8 cellular contexts compared by ENCODE assay signal in genomic region chr19:8379156-8379891, GRCh38. TPM values are rescaled to one million over a fixed set of nuclear protein-coding genes. Genes with fewer than 3 reads are reported as not detected.
DNase-seq lines count a peak whose midpoint lies in the region; ATAC-seq, FAIRE-seq and TF ChIP-seq lines count a peak whose summit lies in the region.
"Not testable (repeated sequence)": the region's sequence is repeated elsewhere in the genome, so short reads cannot be mapped to it uniquely, and the experiment has no call there.
"Had no signal": no experiment of that assay in that cellular context is flagged by ENCODE, and none has a peak within 500 bp of the region (broad histone marks: within the 10 kb centered on the region; RNA-seq: fewer than 3 reads in every experiment).

No MANE protein-coding gene starts in this region.

- RAD21 ChIA-PET in HCT116 (lab: Charles Lee; ENCODE audit: low non-redundant PET in 1 of 2, low total read pairs in 2 of 2, uncharacterized antibody in 2 of 2, unreplicated experiment in 2 of 2): not testable (repeated sequence)

- POLR2A ChIA-PET in HCT116 (lab: Charles Lee): interaction anchor here (1.1 to 1.3 kb wide), 2 partner anchors 10 to 17 kb away, joined by 5 to 10 read pairs; partner anchors contain the start of gene RAB11B
- POLR2A ChIA-PET in WTC11 (lab: Charles Lee): not testable (repeated sequence)
- POLR2A ChIA-PET in K562 (lab: Yijun Ruan, JAX): interaction anchor here (0.6 to 1.3 kb wide), 8 partner anchors 8 to 149 kb away, joined by 4 read pairs; partner anchors contain the start of gene ANGPTL4

- not testable (repeated sequence) for ATAC-seq in HCT116, WTC11, K562, lower lobe of right lung

- not testable (repeated sequence) for H2AFZ ChIP-seq in HCT116 (ENCODE audit: low read depth, low read length, poor library complexity, severe bottlenecking); K562 (ENCODE audit: low read depth, low read length)

- not testable (repeated sequence) for H3K27me3 Mint-ChIP-seq in WTC11 (ENCODE audit: low read depth)

- CTCF ChIA-PET in HCT116 (lab: Charles Lee); K562 (lab: Yijun Ruan, JAX; ENCODE audit: low intra/inter-chr PET ratio): not testable (repeated sequence)
- CTCF ChIA-PET in WTC11 (lab: Charles Lee): interaction anchor here (1.9 to 3.9 kb wide), 2 partner anchors 26 to 34 kb away, joined by 5 to 20 read pairs; partner anchors contain the start of gene MARCHF2

- H3K9ac ChIP-seq in ES-I3 (ENCODE audit: low read depth, low read length): peak overlapping the region; percentile 54; the same call in 1 of the 2 replicates
- not testable (repeated sequence) for H3K9ac ChIP-seq in HCT116 (ENCODE audit: low read length); K562 (ENCODE audit: insufficient read depth in 1 of 2, low read depth in 2 of 2, low read length in 2 of 2)

- not testable (repeated sequence) for H3K9me2 ChIP-seq in HCT116 (ENCODE audit: insufficient read depth)

- H3K36me3 Mint-ChIP-seq in WTC11: peaks cover 17% of the 10 kb centered on the region

- H3K4me2 ChIP-seq in HCT116 (ENCODE audit: low read length): not testable (repeated sequence)
- H3K4me2 ChIP-seq in K562 (ENCODE audit: insufficient read depth, low read length): peak overlapping the region; percentile 52; the same call in 1 of the 2 replicates

- H3K4me3 Mint-ChIP-seq in WTC11: peak overlapping the region; percentile 54; the same call in 1 of the 2 replicates

- not testable (repeated sequence) for H3K4me1 ChIP-seq in ES-I3 (ENCODE audit: insufficient read depth, low read length); HCT116 (ENCODE audit: control insufficient read depth in 1 of 2, insufficient read depth in 2 of 2, low read length in 2 of 2); K562 (replicated peaks in 1 of 2; ENCODE audit: control insufficient read depth in 2 of 2, insufficient read depth in 2 of 2, low read length in 2 of 2); lower lobe of right lung

- not testable (repeated sequence) for TF ChIP-seq EP300 in K562 (IDR thresholded peaks at IDR 0.05; ENCODE audit: low read length)

- WGBS in K562 (ENCODE audit: insufficient coverage, low coverage, missing lambda C conversion rate): 69% methylated on average over 13 of the region's 13 CpGs

- H3K9me3 Mint-ChIP-seq in WTC11: peaks cover 17% of the 10 kb centered on the region

- H3K9me3 ChIP-seq in ES-I3 (ENCODE audit: control insufficient read depth, insufficient read depth, low read length); HCT116 (ENCODE audit: control insufficient read depth in 1 of 2, insufficient read depth in 1 of 2, low read depth in 1 of 2, low read length in 2 of 2); K562 (replicated peaks; ENCODE audit: control insufficient read depth, insufficient read depth, low read depth, low read length); lower lobe of right lung: not testable (repeated sequence)

- not testable (repeated sequence) for H3K9me1 ChIP-seq in K562 (ENCODE audit: control insufficient read depth, insufficient read depth, low read length)

- BruUV-seq in HCT116 (replicated peaks; lab: Mats Ljungman, UMichigan); K562 (replicated peaks; lab: Mats Ljungman, UMichigan): not testable (repeated sequence)

- not testable (repeated sequence) for TF ChIP-seq POLR2A in HCT116 (IDR thresholded peaks at IDR 0.05; ENCODE audit: borderline replicate concordance, extremely low read depth, insufficient read depth, insufficient read length)
- peak; percentile 70 for TF ChIP-seq POLR2A in K562 (conservative IDR thresholded peaks at IDR 0.05)

- H3K4me3 ChIP-seq in HCT116 (replicated peaks in 1 of 2; ENCODE audit: low read depth in 1 of 2, low read length in 2 of 2); lower lobe of right lung: not testable (repeated sequence)
- H3K4me3 ChIP-seq in K562: peak overlapping the region; percentile 26

- H3K79me2 ChIP-seq in HCT116 (ENCODE audit: insufficient read depth, low read length); K562 (ENCODE audit: control insufficient read depth, insufficient read depth, low read length): not testable (repeated sequence)

- H3K27ac Mint-ChIP-seq in WTC11: peak overlapping the region; percentile 54; the same call in 1 of the 2 replicates

- H3K27me3 ChIP-seq in HCT116 (ENCODE audit: insufficient read depth, low read length); K562 (ENCODE audit: control insufficient read depth in 2 of 2, insufficient read depth in 2 of 2, low read length in 2 of 2); lower lobe of right lung (ENCODE audit: low read depth): not testable (repeated sequence)

- not testable (repeated sequence) for TF ChIP-seq CTCF in HCT116 (IDR thresholded peaks at IDR 0.05 in 2 of 3, conservative IDR thresholded peaks at IDR 0.05 in 1 of 3; ENCODE audit: borderline replicate concordance in 1 of 3, insufficient read depth in 1 of 3, low read depth in 2 of 3, low read length in 2 of 3); WTC11 (IDR thresholded peaks at IDR 0.05); K562 (IDR thresholded peaks at IDR 0.05 in 2 of 3, conservative IDR thresholded peaks at IDR 0.05 in 1 of 3; ENCODE audit: insufficient read depth in 2 of 3, low read depth in 1 of 3, low read length in 3 of 3); lower lobe of right lung (IDR thresholded peaks at IDR 0.05)

- H4K20me1 ChIP-seq in HCT116 (ENCODE audit: insufficient read depth); K562 (replicated peaks; ENCODE audit: control insufficient read depth, insufficient read depth, low read length): not testable (repeated sequence)

- not testable (repeated sequence) for DNase-seq in HCT116 (ENCODE audit: low read depth, low spot score); WTC11 (ENCODE audit: low spot score); K562 (ENCODE audit: extremely low read depth in 1 of 4, low spot score in 3 of 4)
- peak; percentile 4 for DNase-seq in NCI-H2171 treated with DMSO at 0.1 percent for 48 hours (lab: John Stamatoyannopoulos, UW)
- DNase-seq in lower lobe of right lung: peak; percentile 3

- not testable (repeated sequence) for TF ChIP-seq RAD21 in HCT116 (IDR thresholded peaks at IDR 0.05; ENCODE audit: low read depth); K562 (CRISPR knock-in tag; conservative IDR thresholded peaks at IDR 0.05 in 1 of 2, IDR thresholded peaks at IDR 0.05 in 1 of 2)

- H3K4me1 Mint-ChIP-seq in WTC11: peaks cover 21% of the 10 kb centered on the region

- in situ Hi-C loops in K562 (cut with MboI): not testable (repeated sequence)

- H3K36me3 ChIP-seq in ES-I3 (ENCODE audit: insufficient read depth, low read length); HCT116 (ENCODE audit: control insufficient read depth in 1 of 2, insufficient read depth in 2 of 2, low read length in 2 of 2); K562 (ENCODE audit: control insufficient read depth, insufficient read depth, low read length); lower lobe of right lung: not testable (repeated sequence)

- not testable (repeated sequence) for H3K27ac ChIP-seq in HCT116 (ENCODE audit: low read depth, low read length); K562 (ENCODE audit: extremely low read depth, low read depth, low read length); lower lobe of right lung

- intact Hi-C loops in HCT116 (cut with micrococcal nuclease); K562 (cut with micrococcal nuclease); lower lobe of right lung (cut with DNase I): not testable (repeated sequence)

- FAIRE-seq in K562 (lab: Jason Lieb, UNC): not testable (repeated sequence)

RNA-seq across cellular contexts. Expression of gene RAB11B, which starts 10.8 kb away (rescaled TPM):
- 140 TPM for total RNA-seq in HCT116 (2021; ENCODE audit: unreplicated experiment)
- polyA plus RNA-seq in HCT116 (2012): 164 and 236 TPM in 2 replicates
- total RNA-seq in WTC11 (2021): 108 to 127 TPM (median 120 TPM) in 3 replicates
- 47.8 and 110 TPM in 2 replicates for total RNA-seq in K562 (2011; cell fraction: chromatin; rRNA removed; ENCODE audit: low replicate concordance)
- total RNA-seq in K562 (2011; cell fraction: nucleolus; rRNA removed): 74.5 and 92.6 TPM in 2 replicates
- 59.3 and 63.7 TPM in 2 replicates for total RNA-seq in K562 (2011; cell fraction: nucleoplasm; rRNA removed)
- total RNA-seq in K562 (2014; rRNA removed): 13.8 and 14.6 TPM in 2 replicates
- total RNA-seq in K562 (2014; rRNA removed; fragmentation: Illumina TruSeq; extraction: Trizol): 2.1 and 2.9 TPM in 2 replicates
- total RNA-seq in K562 (2015; rRNA removed; fragmentation: Illumina TruSeq; extraction: Trizol): 6.5 and 9.1 TPM in 2 replicates
- 71.0 and 72.3 TPM in 2 replicates for total RNA-seq in K562 (2021)
- polyA plus RNA-seq in K562 (2011; rRNA removed): 18.4 and 36.4 TPM in 2 replicates
- 33.8 and 40.2 TPM in 2 replicates for polyA plus RNA-seq in K562 (2011; cell fraction: cytosol; rRNA removed)
- 90.4 and 128 TPM in 2 replicates for polyA plus RNA-seq in K562 (2011; cell fraction: nucleus; rRNA removed)
- polyA plus RNA-seq in K562 (2012): 99.8 and 107 TPM in 2 replicates
- 14.3 and 42.6 TPM in 2 replicates for polyA plus RNA-seq in K562 (2014; fragmentation: Illumina TruSeq; extraction: Trizol)
- polyA plus RNA-seq in K562 (2014; fragmentation: Nextera tagmentation; extraction: Ambion mirVana): 1 to 10 TPM in 1 of 2 experiments, under 1 TPM in 1; 0.74 to 1.0 TPM
- 40.9 and 57.7 TPM in 2 replicates for polyA plus RNA-seq in K562 (2014; rRNA removed)
- 7.2 and 11.7 TPM in 2 replicates for polyA minus RNA-seq in K562 (2011; rRNA and poly(A)+ RNA removed)
- 35.4 and 57.5 TPM in 2 replicates for polyA minus RNA-seq in K562 (2011; cell fraction: cytosol; rRNA and poly(A)+ RNA removed)
- 20.2 and 28.5 TPM in 2 replicates for polyA minus RNA-seq in K562 (2011; cell fraction: nucleus; rRNA and poly(A)+ RNA removed)
- 101 TPM for total RNA-seq in lower lobe of right lung

RNA-seq across cellular contexts. Expression of gene ANGPTL4, which starts 15.4 kb away (rescaled TPM):
- total RNA-seq in HCT116 (2021; ENCODE audit: unreplicated experiment): 54.8 TPM
- polyA plus RNA-seq in HCT116 (2012): 114 and 161 TPM in 2 replicates
- 1.0 to 2.7 TPM (median 2.2 TPM) in 3 replicates for total RNA-seq in WTC11 (2021)
- 0.35 and 2.5 TPM in 2 replicates for total RNA-seq in K562 (2011; cell fraction: chromatin; rRNA removed; ENCODE audit: low replicate concordance)
- 1.8 and 4.8 TPM in 2 replicates for total RNA-seq in K562 (2011; cell fraction: nucleolus; rRNA removed)
- 1.4 and 1.8 TPM in 2 replicates for total RNA-seq in K562 (2011; cell fraction: nucleoplasm; rRNA removed)
- 0.05 and 0.33 TPM in 2 replicates for total RNA-seq in K562 (2014; rRNA removed)
- total RNA-seq in K562 (2014; rRNA removed; fragmentation: Illumina TruSeq; extraction: Trizol): not detected in 2 replicates
- 0.08 and 0.22 TPM in 2 replicates for total RNA-seq in K562 (2015; rRNA removed; fragmentation: Illumina TruSeq; extraction: Trizol)
- total RNA-seq in K562 (2021): 0.20 and 0.24 TPM in 2 replicates
- 0.64 and 0.77 TPM in 2 replicates for polyA plus RNA-seq in K562 (2011; rRNA removed)
- 0.46 and 3.3 TPM in 2 replicates for polyA plus RNA-seq in K562 (2011; cell fraction: cytosol; rRNA removed)
- polyA plus RNA-seq in K562 (2011; cell fraction: nucleus; rRNA removed): 0.94 and 4.1 TPM in 2 replicates
- polyA plus RNA-seq in K562 (2012): 0.61 and 0.65 TPM in 2 replicates
- 0.32 TPM in 1 of 2 replicates, not detected in the other for polyA plus RNA-seq in K562 (2014; fragmentation: Illumina TruSeq; extraction: Trizol)
- not detected for polyA plus RNA-seq in K562 (2014; fragmentation: Nextera tagmentation; extraction: Ambion mirVana)
- polyA plus RNA-seq in K562 (2014; rRNA removed): 0.15 and 0.85 TPM in 2 replicates
- 0.46 TPM in 1 of 2 replicates, not detected in the other for polyA minus RNA-seq in K562 (2011; rRNA and poly(A)+ RNA removed)
- polyA minus RNA-seq in K562 (2011; cell fraction: cytosol; rRNA and poly(A)+ RNA removed): 2.3 TPM in 1 of 2 replicates, not detected in the other
- 0.78 and 1.8 TPM in 2 replicates for polyA minus RNA-seq in K562 (2011; cell fraction: nucleus; rRNA and poly(A)+ RNA removed)
- total RNA-seq in lower lobe of right lung: 11.0 TPM
- total RNA-seq: CD4-positive, alpha-beta memory T cell had no signal
- polyA plus RNA-seq: CD4-positive, alpha-beta memory T cell had no signal

RNA-seq across cellular contexts. Expression of gene MARCHF2, which starts 33.8 kb away (rescaled TPM):
- total RNA-seq in HCT116 (2021; ENCODE audit: unreplicated experiment) (22.5 TPM), WTC11 (2021) (20.2 to 30.4 TPM (median 27.5 TPM) in 3 replicates), K562 (2014; rRNA removed) (6.4 and 9.6 TPM in 2 replicates), K562 (2014; rRNA removed; fragmentation: Illumina TruSeq; extraction: Trizol) (1.2 and 1.9 TPM in 2 replicates), K562 (2015; rRNA removed; fragmentation: Illumina TruSeq; extraction: Trizol) (1.9 and 2.2 TPM in 2 replicates), K562 (2021) (4.1 and 4.2 TPM in 2 replicates), lower lobe of right lung (60.1 TPM)
- 22.9 and 27.8 TPM in 2 replicates for polyA plus RNA-seq in HCT116 (2012)
- total RNA-seq in K562 (2011; cell fraction: chromatin; rRNA removed; ENCODE audit: low replicate concordance): 2.0 and 5.2 TPM in 2 replicates
- total RNA-seq in K562 (2011; cell fraction: nucleolus; rRNA removed): 6.2 and 6.5 TPM in 2 replicates
- total RNA-seq in K562 (2011; cell fraction: nucleoplasm; rRNA removed): 4.1 and 4.8 TPM in 2 replicates
- polyA plus RNA-seq in K562 (2011; rRNA removed) (2.2 and 3.1 TPM in 2 replicates), K562 (2014; fragmentation: Illumina TruSeq; extraction: Trizol) (2.0 and 3.3 TPM in 2 replicates), K562 (2014; fragmentation: Nextera tagmentation; extraction: Ambion mirVana) (under 1 TPM; 0.39 to 0.41 TPM), K562 (2014; rRNA removed) (3.7 and 5.2 TPM in 2 replicates)
- polyA plus RNA-seq in K562 (2011; cell fraction: cytosol; rRNA removed): 4.8 and 8.7 TPM in 2 replicates
- 2.6 and 6.9 TPM in 2 replicates for polyA plus RNA-seq in K562 (2011; cell fraction: nucleus; rRNA removed)
- 5.4 and 13.1 TPM in 2 replicates for polyA plus RNA-seq in K562 (2012)
- polyA minus RNA-seq in K562 (2011; rRNA and poly(A)+ RNA removed): 0.63 and 1.4 TPM in 2 replicates
- 3.6 and 3.8 TPM in 2 replicates for polyA minus RNA-seq in K562 (2011; cell fraction: cytosol; rRNA and poly(A)+ RNA removed)
- polyA minus RNA-seq in K562 (2011; cell fraction: nucleus; rRNA and poly(A)+ RNA removed): 1.2 and 1.3 TPM in 2 replicates

RNA-seq across cellular contexts. Expression of gene KANK3, which starts 36.3 kb away (rescaled TPM):
- total RNA-seq in HCT116 (2021; ENCODE audit: unreplicated experiment): 21.7 TPM
- polyA plus RNA-seq in HCT116 (2012): 13.1 and 14.4 TPM in 2 replicates
- 7.8 to 8.0 TPM (median 8.0 TPM) in 3 replicates for total RNA-seq in WTC11 (2021)
- total RNA-seq in K562 (2011; cell fraction: chromatin; rRNA removed; ENCODE audit: low replicate concordance): 0.44 and 1.0 TPM in 2 replicates
- 0.53 and 0.83 TPM in 2 replicates for total RNA-seq in K562 (2011; cell fraction: nucleolus; rRNA removed)
- 0.76 and 0.95 TPM in 2 replicates for total RNA-seq in K562 (2011; cell fraction: nucleoplasm; rRNA removed)
- not detected in 2 replicates for total RNA-seq in K562 (2014; rRNA removed)
- not detected in 2 replicates for total RNA-seq in K562 (2014; rRNA removed; fragmentation: Illumina TruSeq; extraction: Trizol)
- not detected in 2 replicates for total RNA-seq in K562 (2015; rRNA removed; fragmentation: Illumina TruSeq; extraction: Trizol)
- total RNA-seq in K562 (2021): 0.22 and 0.40 TPM in 2 replicates
- 0.08 TPM in 2 replicates for polyA plus RNA-seq in K562 (2011; rRNA removed)
- polyA plus RNA-seq in K562 (2011; cell fraction: cytosol; rRNA removed): 0.10 and 0.27 TPM in 2 replicates
- 0.41 and 0.82 TPM in 2 replicates for polyA plus RNA-seq in K562 (2011; cell fraction: nucleus; rRNA removed)
- polyA plus RNA-seq in K562 (2012): 0.14 and 0.18 TPM in 2 replicates
- 0.06 TPM in 1 of 2 replicates, not detected in the other for polyA plus RNA-seq in K562 (2014; fragmentation: Illumina TruSeq; extraction: Trizol)
- polyA plus RNA-seq in K562 (2014; fragmentation: Nextera tagmentation; extraction: Ambion mirVana): under 1 TPM in 1 of 2 experiments, not detected in 1; 0.03 TPM
- not detected in 2 replicates for polyA plus RNA-seq in K562 (2014; rRNA removed)
- polyA minus RNA-seq in K562 (2011; rRNA and poly(A)+ RNA removed): not detected in 2 replicates
- not detected in 2 replicates for polyA minus RNA-seq in K562 (2011; cell fraction: cytosol; rRNA and poly(A)+ RNA removed)
- polyA minus RNA-seq in K562 (2011; cell fraction: nucleus; rRNA and poly(A)+ RNA removed): 0.11 and 0.54 TPM in 2 replicates
- 49.0 TPM for total RNA-seq in lower lobe of right lung
- total RNA-seq: Calu3 had no signal

RNA-seq across cellular contexts. Expression of gene RPS28, which starts 58.0 kb away (rescaled TPM):
- total RNA-seq in HCT116 (2021; ENCODE audit: unreplicated experiment) (2,379 TPM), WTC11 (2021) (2,082 to 2,373 TPM (median 2,292 TPM) in 3 replicates), K562 (2014; rRNA removed) (1,864 and 2,438 TPM in 2 replicates), K562 (2014; rRNA removed; fragmentation: Illumina TruSeq; extraction: Trizol) (130 and 165 TPM in 2 replicates), K562 (2015; rRNA removed; fragmentation: Illumina TruSeq; extraction: Trizol) (471 and 527 TPM in 2 replicates), K562 (2021) (2,747 and 3,081 TPM in 2 replicates), lower lobe of right lung (1,461 TPM)
- 2,859 and 3,193 TPM in 2 replicates for polyA plus RNA-seq in HCT116 (2012)
- total RNA-seq in K562 (2011; cell fraction: chromatin; rRNA removed; ENCODE audit: low replicate concordance): 88.1 and 153 TPM in 2 replicates
- total RNA-seq in K562 (2011; cell fraction: nucleolus; rRNA removed): 167 TPM in 2 replicates
- 206 and 397 TPM in 2 replicates for total RNA-seq in K562 (2011; cell fraction: nucleoplasm; rRNA removed)
- polyA plus RNA-seq in K562 (2011; rRNA removed) (662 and 1,013 TPM in 2 replicates), K562 (2014; fragmentation: Illumina TruSeq; extraction: Trizol) (866 and 1,057 TPM in 2 replicates), K562 (2014; fragmentation: Nextera tagmentation; extraction: Ambion mirVana) (1,000 to 10,000 TPM; 2,724 to 2,827 TPM), K562 (2014; rRNA removed) (1,303 and 1,847 TPM in 2 replicates)
- polyA plus RNA-seq in K562 (2011; cell fraction: cytosol; rRNA removed): 1,028 and 1,084 TPM in 2 replicates
- polyA plus RNA-seq in K562 (2011; cell fraction: nucleus; rRNA removed): 641 and 754 TPM in 2 replicates
- 3,105 and 3,833 TPM in 2 replicates for polyA plus RNA-seq in K562 (2012)
- 177 and 211 TPM in 2 replicates for polyA minus RNA-seq in K562 (2011; rRNA and poly(A)+ RNA removed)
- 416 and 590 TPM in 2 replicates for polyA minus RNA-seq in K562 (2011; cell fraction: cytosol; rRNA and poly(A)+ RNA removed)
- 61.5 and 90.0 TPM in 2 replicates for polyA minus RNA-seq in K562 (2011; cell fraction: nucleus; rRNA and poly(A)+ RNA removed)
